Comparison of ENCODE assay signal across 1 cellular context in the genomic region with DNA sequence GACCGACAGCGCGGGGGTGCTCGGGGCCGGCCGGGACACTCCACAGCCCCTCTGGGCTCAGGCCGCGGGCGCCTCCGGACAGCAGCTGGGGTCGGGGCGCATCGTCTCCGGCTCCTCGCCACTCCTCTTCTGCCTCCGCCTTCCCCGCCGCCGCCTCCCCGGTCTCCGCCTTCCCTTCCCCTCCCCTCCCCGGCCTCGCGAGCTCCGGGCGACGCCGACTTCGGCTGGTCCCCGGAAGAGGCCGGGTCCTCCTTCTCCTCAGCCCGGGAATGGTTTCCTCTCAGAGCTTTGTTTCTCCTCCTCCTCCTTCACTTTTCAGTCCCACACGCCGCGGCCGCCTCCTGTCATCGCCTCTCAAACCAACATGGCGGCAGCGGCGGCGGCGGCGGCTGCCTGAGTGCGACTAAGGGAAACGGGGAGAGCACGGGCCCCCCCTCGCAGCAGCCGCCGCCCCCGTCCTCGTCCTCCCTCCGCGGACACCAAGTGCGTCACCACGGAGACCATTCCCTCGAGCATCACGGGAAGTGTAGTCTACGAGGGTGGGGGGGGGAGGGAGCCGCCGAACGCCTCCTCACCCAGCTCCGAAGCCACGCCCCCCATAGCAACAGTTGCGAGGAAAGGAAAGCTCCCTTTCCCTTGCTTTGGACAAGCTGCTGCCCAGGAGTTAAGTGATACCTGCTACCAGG.
TF ChIP-seq lines count a peak whose summit lies in the region.

A gene with protein sequence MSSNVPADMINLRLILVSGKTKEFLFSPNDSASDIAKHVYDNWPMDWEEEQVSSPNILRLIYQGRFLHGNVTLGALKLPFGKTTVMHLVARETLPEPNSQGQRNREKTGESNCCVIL (minus strand): TSS at position 405 of the 686 bp plus-strand sequence. CDS start 1,079 bp downstream, outside the sequence.

TF ChIP-seq in HepG2, 621 proteins besides CTCF, POLR2A, EP300 and RAD21 (continued from another document and continues in another):
- TF ChIP-seq, protein P1, sequence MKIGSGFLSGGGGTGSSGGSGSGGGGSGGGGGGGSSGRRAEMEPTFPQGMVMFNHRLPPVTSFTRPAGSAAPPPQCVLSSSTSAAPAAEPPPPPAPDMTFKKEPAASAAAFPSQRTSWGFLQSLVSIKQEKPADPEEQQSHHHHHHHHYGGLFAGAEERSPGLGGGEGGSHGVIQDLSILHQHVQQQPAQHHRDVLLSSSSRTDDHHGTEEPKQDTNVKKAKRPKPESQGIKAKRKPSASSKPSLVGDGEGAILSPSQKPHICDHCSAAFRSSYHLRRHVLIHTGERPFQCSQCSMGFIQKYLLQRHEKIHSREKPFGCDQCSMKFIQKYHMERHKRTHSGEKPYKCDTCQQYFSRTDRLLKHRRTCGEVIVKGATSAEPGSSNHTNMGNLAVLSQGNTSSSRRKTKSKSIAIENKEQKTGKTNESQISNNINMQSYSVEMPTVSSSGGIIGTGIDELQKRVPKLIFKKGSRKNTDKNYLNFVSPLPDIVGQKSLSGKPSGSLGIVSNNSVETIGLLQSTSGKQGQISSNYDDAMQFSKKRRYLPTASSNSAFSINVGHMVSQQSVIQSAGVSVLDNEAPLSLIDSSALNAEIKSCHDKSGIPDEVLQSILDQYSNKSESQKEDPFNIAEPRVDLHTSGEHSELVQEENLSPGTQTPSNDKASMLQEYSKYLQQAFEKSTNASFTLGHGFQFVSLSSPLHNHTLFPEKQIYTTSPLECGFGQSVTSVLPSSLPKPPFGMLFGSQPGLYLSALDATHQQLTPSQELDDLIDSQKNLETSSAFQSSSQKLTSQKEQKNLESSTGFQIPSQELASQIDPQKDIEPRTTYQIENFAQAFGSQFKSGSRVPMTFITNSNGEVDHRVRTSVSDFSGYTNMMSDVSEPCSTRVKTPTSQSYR (CRISPR knock-in tag; IDR thresholded peaks at IDR 0.05; ENCODE audit: borderline replicate concordance): no peak; the same call in 1 of the 2 replicates
- TF ChIP-seq KDM2A (CRISPR knock-in tag; IDR thresholded peaks at IDR 0.05; ENCODE audit: borderline replicate concordance, low read depth): peak; percentile 72
- TF ChIP-seq, protein P2, sequence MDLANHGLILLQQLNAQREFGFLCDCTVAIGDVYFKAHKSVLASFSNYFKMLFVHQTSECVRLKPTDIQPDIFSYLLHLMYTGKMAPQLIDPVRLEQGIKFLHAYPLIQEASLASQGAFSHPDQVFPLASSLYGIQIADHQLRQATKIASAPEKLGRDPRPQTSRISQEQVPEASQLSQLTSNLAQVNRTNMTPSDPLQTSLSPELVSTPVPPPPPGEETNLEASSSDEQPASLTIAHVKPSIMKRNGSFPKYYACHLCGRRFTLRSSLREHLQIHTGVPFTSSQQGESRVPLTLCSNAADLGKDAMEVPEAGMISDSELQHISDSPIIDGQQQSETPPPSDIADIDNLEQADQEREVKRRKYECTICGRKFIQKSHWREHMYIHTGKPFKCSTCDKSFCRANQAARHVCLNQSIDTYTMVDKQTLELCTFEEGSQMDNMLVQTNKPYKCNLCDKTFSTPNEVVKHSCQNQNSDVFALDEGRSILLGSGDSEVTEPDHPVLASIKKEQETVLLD (CRISPR knock-in tag; IDR thresholded peaks at IDR 0.05; ENCODE audit: low read depth): peak; percentile 57
- peak; percentile 97 for TF ChIP-seq SRSF1 (optimal IDR thresholded peaks at IDR 0.05; ENCODE audit: low read depth, low read length)
- TF ChIP-seq CREM (IDR thresholded peaks at IDR 0.05): peak; percentile 94
- TF ChIP-seq CREM (CRISPR knock-in tag; IDR thresholded peaks at IDR 0.05): no peak
- TF ChIP-seq SUZ12 (IDR thresholded peaks at IDR 0.05; ENCODE audit: low read depth, low read length): peak; percentile 43; the same call in 1 of the 2 replicates
- TF ChIP-seq PLRG1 (conservative IDR thresholded peaks at IDR 0.05): no peak
- TF ChIP-seq, protein P3, sequence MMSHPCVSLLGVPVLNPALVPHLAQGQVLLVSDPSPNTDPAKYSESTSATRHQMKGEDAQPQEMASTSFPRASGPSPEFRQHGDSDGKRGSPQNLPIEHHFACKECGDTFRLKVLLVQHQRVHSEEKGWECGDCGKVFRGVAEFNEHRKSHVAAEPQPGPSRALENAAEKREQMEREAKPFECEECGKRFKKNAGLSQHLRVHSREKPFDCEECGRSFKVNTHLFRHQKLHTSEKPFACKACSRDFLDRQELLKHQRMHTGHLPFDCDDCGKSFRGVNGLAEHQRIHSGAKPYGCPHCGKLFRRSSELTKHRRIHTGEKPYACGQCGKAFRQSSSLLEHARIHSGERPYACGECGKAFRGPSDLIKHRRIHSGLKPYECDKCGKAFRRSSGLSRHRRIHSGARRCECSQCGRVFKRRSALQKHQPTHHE (CRISPR knock-in tag; IDR thresholded peaks at IDR 0.05; ENCODE audit: borderline replicate concordance): no peak
- TF ChIP-seq, protein P4, sequence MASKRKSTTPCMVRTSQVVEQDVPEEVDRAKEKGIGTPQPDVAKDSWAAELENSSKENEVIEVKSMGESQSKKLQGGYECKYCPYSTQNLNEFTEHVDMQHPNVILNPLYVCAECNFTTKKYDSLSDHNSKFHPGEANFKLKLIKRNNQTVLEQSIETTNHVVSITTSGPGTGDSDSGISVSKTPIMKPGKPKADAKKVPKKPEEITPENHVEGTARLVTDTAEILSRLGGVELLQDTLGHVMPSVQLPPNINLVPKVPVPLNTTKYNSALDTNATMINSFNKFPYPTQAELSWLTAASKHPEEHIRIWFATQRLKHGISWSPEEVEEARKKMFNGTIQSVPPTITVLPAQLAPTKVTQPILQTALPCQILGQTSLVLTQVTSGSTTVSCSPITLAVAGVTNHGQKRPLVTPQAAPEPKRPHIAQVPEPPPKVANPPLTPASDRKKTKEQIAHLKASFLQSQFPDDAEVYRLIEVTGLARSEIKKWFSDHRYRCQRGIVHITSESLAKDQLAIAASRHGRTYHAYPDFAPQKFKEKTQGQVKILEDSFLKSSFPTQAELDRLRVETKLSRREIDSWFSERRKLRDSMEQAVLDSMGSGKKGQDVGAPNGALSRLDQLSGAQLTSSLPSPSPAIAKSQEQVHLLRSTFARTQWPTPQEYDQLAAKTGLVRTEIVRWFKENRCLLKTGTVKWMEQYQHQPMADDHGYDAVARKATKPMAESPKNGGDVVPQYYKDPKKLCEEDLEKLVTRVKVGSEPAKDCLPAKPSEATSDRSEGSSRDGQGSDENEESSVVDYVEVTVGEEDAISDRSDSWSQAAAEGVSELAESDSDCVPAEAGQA (IDR thresholded peaks at IDR 0.05; ENCODE audit: low read depth): peak; percentile 88
- TF ChIP-seq, protein P4 (CRISPR knock-in tag; IDR thresholded peaks at IDR 0.05; ENCODE audit: borderline replicate concordance): no peak
- TF ChIP-seq ZNF7 (CRISPR knock-in tag; IDR thresholded peaks at IDR 0.05): no peak
- TF ChIP-seq SNAPC2 (CRISPR knock-in tag; IDR thresholded peaks at IDR 0.05): no peak
- TF ChIP-seq MAZ (IDR thresholded peaks at IDR 0.05; ENCODE audit: borderline replicate concordance, low read depth, low read length): peak; percentile 82
- TF ChIP-seq MAZ (CRISPR knock-in tag; IDR thresholded peaks at IDR 0.05; ENCODE audit: low read depth): peak; percentile 82; the same call in 1 of the 2 replicates
- peak; percentile 87 for TF ChIP-seq RFX3 (CRISPR knock-in tag; IDR thresholded peaks at IDR 0.05)
- TF ChIP-seq ASH2L (IDR thresholded peaks at IDR 0.05; ENCODE audit: insufficient read length, low read depth, low read length): peak; percentile 65
- TF ChIP-seq SAP130 (CRISPR knock-in tag; IDR thresholded peaks at IDR 0.05; ENCODE audit: low read depth): peak; percentile 56
- peak; percentile 39; the same call in 1 of the 2 replicates for TF ChIP-seq TBX2 (CRISPR knock-in tag; IDR thresholded peaks at IDR 0.05; ENCODE audit: borderline replicate concordance)
- TF ChIP-seq CHD2 (IDR thresholded peaks at IDR 0.05; ENCODE audit: low read depth, low read length): peak; percentile 86
- peak; percentile 65; the same call in 1 of the 2 replicates for TF ChIP-seq ZNF788 (CRISPR knock-in tag; IDR thresholded peaks at IDR 0.05; ENCODE audit: borderline replicate concordance)
- TF ChIP-seq MED1 (CRISPR knock-in tag; IDR thresholded peaks at IDR 0.05): peak; percentile 22; the same call in 1 of the 2 replicates
- TF ChIP-seq, protein P5, sequence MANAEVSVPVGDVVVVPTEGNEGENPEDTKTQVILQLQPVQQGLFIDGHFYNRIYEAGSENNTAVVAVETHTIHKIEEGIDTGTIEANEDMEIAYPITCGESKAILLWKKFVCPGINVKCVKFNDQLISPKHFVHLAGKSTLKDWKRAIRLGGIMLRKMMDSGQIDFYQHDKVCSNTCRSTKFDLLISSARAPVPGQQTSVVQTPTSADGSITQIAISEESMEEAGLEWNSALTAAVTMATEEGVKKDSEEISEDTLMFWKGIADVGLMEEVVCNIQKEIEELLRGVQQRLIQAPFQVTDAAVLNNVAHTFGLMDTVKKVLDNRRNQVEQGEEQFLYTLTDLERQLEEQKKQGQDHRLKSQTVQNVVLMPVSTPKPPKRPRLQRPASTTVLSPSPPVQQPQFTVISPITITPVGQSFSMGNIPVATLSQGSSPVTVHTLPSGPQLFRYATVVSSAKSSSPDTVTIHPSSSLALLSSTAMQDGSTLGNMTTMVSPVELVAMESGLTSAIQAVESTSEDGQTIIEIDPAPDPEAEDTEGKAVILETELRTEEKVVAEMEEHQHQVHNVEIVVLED (CRISPR knock-in tag; IDR thresholded peaks at IDR 0.05; ENCODE audit: borderline replicate concordance): peak; percentile 84
- peak; percentile 91 for TF ChIP-seq ZNF746 (CRISPR knock-in tag; IDR thresholded peaks at IDR 0.05)
- TF ChIP-seq, protein P6, sequence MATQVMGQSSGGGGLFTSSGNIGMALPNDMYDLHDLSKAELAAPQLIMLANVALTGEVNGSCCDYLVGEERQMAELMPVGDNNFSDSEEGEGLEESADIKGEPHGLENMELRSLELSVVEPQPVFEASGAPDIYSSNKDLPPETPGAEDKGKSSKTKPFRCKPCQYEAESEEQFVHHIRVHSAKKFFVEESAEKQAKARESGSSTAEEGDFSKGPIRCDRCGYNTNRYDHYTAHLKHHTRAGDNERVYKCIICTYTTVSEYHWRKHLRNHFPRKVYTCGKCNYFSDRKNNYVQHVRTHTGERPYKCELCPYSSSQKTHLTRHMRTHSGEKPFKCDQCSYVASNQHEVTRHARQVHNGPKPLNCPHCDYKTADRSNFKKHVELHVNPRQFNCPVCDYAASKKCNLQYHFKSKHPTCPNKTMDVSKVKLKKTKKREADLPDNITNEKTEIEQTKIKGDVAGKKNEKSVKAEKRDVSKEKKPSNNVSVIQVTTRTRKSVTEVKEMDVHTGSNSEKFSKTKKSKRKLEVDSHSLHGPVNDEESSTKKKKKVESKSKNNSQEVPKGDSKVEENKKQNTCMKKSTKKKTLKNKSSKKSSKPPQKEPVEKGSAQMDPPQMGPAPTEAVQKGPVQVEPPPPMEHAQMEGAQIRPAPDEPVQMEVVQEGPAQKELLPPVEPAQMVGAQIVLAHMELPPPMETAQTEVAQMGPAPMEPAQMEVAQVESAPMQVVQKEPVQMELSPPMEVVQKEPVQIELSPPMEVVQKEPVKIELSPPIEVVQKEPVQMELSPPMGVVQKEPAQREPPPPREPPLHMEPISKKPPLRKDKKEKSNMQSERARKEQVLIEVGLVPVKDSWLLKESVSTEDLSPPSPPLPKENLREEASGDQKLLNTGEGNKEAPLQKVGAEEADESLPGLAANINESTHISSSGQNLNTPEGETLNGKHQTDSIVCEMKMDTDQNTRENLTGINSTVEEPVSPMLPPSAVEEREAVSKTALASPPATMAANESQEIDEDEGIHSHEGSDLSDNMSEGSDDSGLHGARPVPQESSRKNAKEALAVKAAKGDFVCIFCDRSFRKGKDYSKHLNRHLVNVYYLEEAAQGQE (IDR thresholded peaks at IDR 0.05; ENCODE audit: borderline replicate concordance in 1 of 2, low read depth in 1 of 2, low read length in 2 of 2): no peak
- no peak for TF ChIP-seq ZNF337 (CRISPR knock-in tag; IDR thresholded peaks at IDR 0.05; ENCODE audit: borderline replicate concordance, low read depth)
- no peak for TF ChIP-seq RARA (CRISPR knock-in tag; IDR thresholded peaks at IDR 0.05)
- TF ChIP-seq, protein P7, sequence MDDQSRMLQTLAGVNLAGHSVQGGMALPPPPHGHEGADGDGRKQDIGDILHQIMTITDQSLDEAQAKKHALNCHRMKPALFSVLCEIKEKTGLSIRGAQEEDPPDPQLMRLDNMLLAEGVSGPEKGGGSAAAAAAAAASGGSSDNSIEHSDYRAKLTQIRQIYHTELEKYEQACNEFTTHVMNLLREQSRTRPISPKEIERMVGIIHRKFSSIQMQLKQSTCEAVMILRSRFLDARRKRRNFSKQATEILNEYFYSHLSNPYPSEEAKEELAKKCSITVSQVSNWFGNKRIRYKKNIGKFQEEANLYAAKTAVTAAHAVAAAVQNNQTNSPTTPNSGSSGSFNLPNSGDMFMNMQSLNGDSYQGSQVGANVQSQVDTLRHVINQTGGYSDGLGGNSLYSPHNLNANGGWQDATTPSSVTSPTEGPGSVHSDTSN (CRISPR knock-in tag; IDR thresholded peaks at IDR 0.05; ENCODE audit: borderline replicate concordance): no peak
- TF ChIP-seq BHLHE40 (IDR thresholded peaks at IDR 0.05; ENCODE audit: low read length): peak; percentile 36
- TF ChIP-seq NONO (IDR thresholded peaks at IDR 0.05): no peak
- 0 out of 2 replicates have a peak, but pooled peaks have one; percentile 39 for TF ChIP-seq NONO (CRISPR knock-in tag; conservative IDR thresholded peaks at IDR 0.05)
- peak; percentile 39 for TF ChIP-seq HNRNPH1 (optimal IDR thresholded peaks at IDR 0.05; ENCODE audit: low read depth, low read length)
- TF ChIP-seq HDAC1 (CRISPR knock-in tag; IDR thresholded peaks at IDR 0.05): peak; percentile 68
- TF ChIP-seq MXD4 (CRISPR knock-in tag; IDR thresholded peaks at IDR 0.05): no peak
- peak; percentile 54; the same call in 1 of the 2 replicates for TF ChIP-seq GATAD1 (CRISPR knock-in tag; IDR thresholded peaks at IDR 0.05)
- TF ChIP-seq, protein P8, sequence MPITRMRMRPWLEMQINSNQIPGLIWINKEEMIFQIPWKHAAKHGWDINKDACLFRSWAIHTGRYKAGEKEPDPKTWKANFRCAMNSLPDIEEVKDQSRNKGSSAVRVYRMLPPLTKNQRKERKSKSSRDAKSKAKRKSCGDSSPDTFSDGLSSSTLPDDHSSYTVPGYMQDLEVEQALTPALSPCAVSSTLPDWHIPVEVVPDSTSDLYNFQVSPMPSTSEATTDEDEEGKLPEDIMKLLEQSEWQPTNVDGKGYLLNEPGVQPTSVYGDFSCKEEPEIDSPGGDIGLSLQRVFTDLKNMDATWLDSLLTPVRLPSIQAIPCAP (CRISPR knock-in tag; IDR thresholded peaks at IDR 0.05; ENCODE audit: low read depth): no peak
- TF ChIP-seq, protein P9, sequence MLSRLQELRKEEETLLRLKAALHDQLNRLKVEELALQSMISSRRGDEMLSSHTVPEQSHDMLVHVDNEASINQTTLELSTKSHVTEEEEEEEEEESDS (CRISPR knock-in tag; IDR thresholded peaks at IDR 0.05; ENCODE audit: borderline replicate concordance): no peak
- peak; percentile 76 for TF ChIP-seq PHF8 (CRISPR knock-in tag; IDR thresholded peaks at IDR 0.05)
